Comparison of ENCODE assay signal across 10 cellular contexts in the genomic region with DNA sequence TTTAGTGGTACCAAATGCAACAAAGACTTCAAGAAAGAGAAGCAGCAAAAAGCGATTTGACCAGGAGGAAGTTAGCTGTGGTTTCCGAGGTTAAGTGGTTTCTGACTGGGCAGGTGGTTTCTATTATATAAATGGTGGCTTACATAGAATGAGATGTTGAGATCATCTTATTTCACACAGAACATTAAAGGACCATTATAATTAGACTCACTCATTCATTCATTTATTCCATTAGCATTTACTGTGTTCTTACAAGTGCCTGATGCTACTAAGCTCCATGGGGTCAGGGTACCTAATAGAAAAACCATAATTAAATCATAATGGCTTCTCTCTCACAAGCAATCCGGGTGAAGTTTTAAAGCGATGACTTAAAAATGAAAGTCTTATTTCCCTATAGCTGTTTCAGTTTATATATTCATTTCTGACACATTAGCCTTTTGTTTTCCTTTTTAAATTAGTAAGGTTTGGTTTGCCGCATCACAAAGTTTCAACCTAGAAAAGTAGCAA. TPM values are rescaled to one million over a fixed set of nuclear protein-coding genes. Genes with fewer than 3 reads are reported as not detected.
A peak's percentile ranks its signal among the peaks of the same experiment; 100 is the strongest.
DNase-seq lines count a peak whose midpoint lies in the region; ATAC-seq and TF ChIP-seq lines count a peak whose summit lies in the region.
"Had no signal": no experiment of that assay in that cellular context is flagged by ENCODE, and none has a peak within 500 bp of the region (broad histone marks: within the 10 kb centered on the region; RNA-seq: fewer than 3 reads in every experiment).

No MANE protein-coding gene starts in this region.

- TF ChIP-seq CTCF in choroid plexus epithelial cell (conservative IDR thresholded peaks at IDR 0.05; ENCODE audit: low read depth, low read length) = no peak
- no peak for TF ChIP-seq CTCF in lower leg skin (IDR thresholded peaks at IDR 0.05)

- 69 to 72% methylated on average over 5 of the region's 5 CpGs for WGBS in lower leg skin, 2 donors

- H3K4me3 ChIP-seq in choroid plexus epithelial cell (ENCODE audit: low read depth, low read length) (no peak overlapping the region), lower leg skin (ENCODE audit: low read depth, poor library complexity, severe bottlenecking) (no peak overlapping the region)

- peak; percentile 82 for ATAC-seq in GM18520 (IDR thresholded peaks at IDR 0.05; ENCODE audit: unreplicated experiment)
- ATAC-seq in GM21529 (IDR thresholded peaks at IDR 0.05; ENCODE audit: unreplicated experiment) = peak; percentile 96
- ATAC-seq in HG03469 (IDR thresholded peaks at IDR 0.05; ENCODE audit: unreplicated experiment) = peak; percentile 85

- TF ChIP-seq POLR2A in lower leg skin (IDR thresholded peaks at IDR 0.05) = no peak

- intact Hi-C loops in lower leg skin (cut with DNase I; ENCODE audit: low total_unique reads) = no loop called here

- DNase-seq in choroid plexus epithelial cell (ENCODE audit: low read depth) = peak; percentile 2
- DNase-seq in iPS-NIHi7 (ENCODE audit: extremely low spot score) = no peak
- DNase-seq in NCI-H1417 treated with DMSO at 0.1 percent for 48 hours (lab: John Stamatoyannopoulos, UW) = no peak
- no peak for DNase-seq in lower leg skin (ENCODE audit: low spot score in 2 of 2)
- no peak for DNase-seq in DMS79 (lab: John Stamatoyannopoulos, UW)
- DNase-seq: SHP77 treated with DMSO at 0.1 percent for 48 hours; stimulated activated CD4-positive, alpha-beta T cell treated with anti-CD3 and anti-CD28 coated beads, Interleukin-2, amount 100 ng/mL, for 24 hours had no signal

RNA-seq across cellular contexts. Expression of gene TSPAN6, which starts 10.6 kb away (rescaled TPM):
- total RNA-seq in lower leg skin = 10 to 100 TPM in 3 of 4 donors, 1 to 10 TPM in 1; 8.2 to 20.1 (median 15.9) TPM

RNA-seq across cellular contexts. Expression of gene SRPX2, which starts 18.0 kb away (rescaled TPM):
- 10 to 100 TPM in 1 of 4 donors, 1 to 10 TPM in 3; 8.1 to 17.6 (median 8.7) TPM for total RNA-seq in lower leg skin

RNA-seq across cellular contexts. Expression of gene TNMD, which starts 41.3 kb away (rescaled TPM):
- 1 to 10 TPM in 2 of 4 donors, under 1 TPM in 2; 0.84 to 1.8 (median 0.99) TPM for total RNA-seq in lower leg skin
